Comparison of ENCODE assay signal across 12 cellular contexts in genomic region chr3:141737108-141737507, GRCh38. TPM values are rescaled to one million over a fixed set of nuclear protein-coding genes. Genes with fewer than 3 reads are reported as not detected.
DNase-seq lines count a peak whose midpoint lies in the region; ATAC-seq and TF ChIP-seq lines count a peak whose summit lies in the region.
"Had no signal": no experiment of that assay in that cellular context is flagged by ENCODE, and none has a peak within 500 bp of the region (broad histone marks: within the 10 kb centered on the region; RNA-seq: fewer than 3 reads in every experiment).

No MANE protein-coding gene starts in this region.

- H3K9me3 Mint-ChIP-seq in activated CD4-positive, alpha-beta T cell treated with anti-CD3 and anti-CD28 coated beads, Interleukin-2, amount 10 ng/mL, durations not matched to agents 7 days and 5 days, result no peaks in the 10 kb centered on the region
- no peaks in the 10 kb centered on the region for H3K9me3 Mint-ChIP-seq in brain
- H3K9me3 Mint-ChIP-seq: activated T-cell treated with anti-CD3 and anti-CD28 coated beads, Interleukin-2, amount 50 U/mL, for 72 hours had no signal

- TF ChIP-seq CTCF in brain (conservative IDR thresholded peaks at IDR 0.05) (no peak), gastrocnemius medialis (IDR thresholded peaks at IDR 0.05 in 4 of 5, conservative IDR thresholded peaks at IDR 0.05 in 1 of 5) (no peak), RWPE1 (conservative IDR thresholded peaks at IDR 0.05; ENCODE audit: low read depth) (no peak)

- no peaks in the 10 kb centered on the region for H3K27me3 ChIP-seq in gastrocnemius medialis

- peak overlapping the region; percentile 90 to 96 (median 92) for H3K27ac ChIP-seq in gastrocnemius medialis
- H3K27ac ChIP-seq in RWPE1, result no peak overlapping the region

- H3K9me3 ChIP-seq in gastrocnemius medialis, result no peaks in the 10 kb centered on the region
- no peaks in the 10 kb centered on the region for H3K9me3 ChIP-seq in T-helper 17 cell (ENCODE audit: control insufficient read depth, low read length, poor library complexity, severe bottlenecking)

- CTCF ChIA-PET in activated CD4-positive, alpha-beta T cell treated with anti-CD3 and anti-CD28 coated beads, Interleukin-2, amount 10 ng/mL, durations not matched to agents 7 days and 5 days (lab: Charles Lee), result interaction anchor here (1.0 to 1.1 kb wide), 2 partner anchors 9 to 176 kb away, joined by 3 to 4 read pairs; no protein-coding TSS in a partner anchor
- CTCF ChIA-PET in RWPE1 (lab: Yijun Ruan, JAX), result interaction anchor here (0.5 to 0.6 kb wide), 2 partner anchors 46 to 436 kb away, joined by 3 to 4 read pairs; no protein-coding TSS in a partner anchor

- H3K4me1 Mint-ChIP-seq in activated CD4-positive, alpha-beta T cell treated with anti-CD3 and anti-CD28 coated beads, Interleukin-2, amount 10 ng/mL, durations not matched to agents 7 days and 5 days, result peaks cover 37% of the 10 kb centered on the region
- H3K4me1 Mint-ChIP-seq in brain (peaks cover 30% of the 10 kb centered on the region), T-helper 17 cell (peaks cover 26% of the 10 kb centered on the region)

- peaks cover 1% of the 10 kb centered on the region for H3K27me3 Mint-ChIP-seq in activated CD4-positive, alpha-beta T cell treated with anti-CD3 and anti-CD28 coated beads, Interleukin-2, amount 10 ng/mL, durations not matched to agents 7 days and 5 days
- H3K27me3 Mint-ChIP-seq in brain (peaks cover 25% of the 10 kb centered on the region), T-helper 17 cell (no peaks in the 10 kb centered on the region)

- TF ChIP-seq POLR2A in gastrocnemius medialis (IDR thresholded peaks at IDR 0.05), result no peak

- no peaks in the 10 kb centered on the region for H3K36me3 ChIP-seq in gastrocnemius medialis

- H3K27ac Mint-ChIP-seq in activated CD4-positive, alpha-beta T cell treated with anti-CD3 and anti-CD28 coated beads, Interleukin-2, amount 10 ng/mL, durations not matched to agents 7 days and 5 days, result peak overlapping the region; percentile 46
- H3K27ac Mint-ChIP-seq in brain (peak overlapping the region in 1 of 5 experiments; percentile 26), T-helper 17 cell (no peak overlapping the region)

- POLR2A ChIA-PET in activated CD4-positive, alpha-beta T cell treated with anti-CD3 and anti-CD28 coated beads, Interleukin-2, amount 10 ng/mL, durations not matched to agents 7 days and 5 days (lab: Charles Lee), result interaction anchor here (0.6 kb wide), 1 partner anchor 180 kb away, joined by 7 read pairs; no protein-coding TSS in a partner anchor
- POLR2A ChIA-PET in RWPE1 (lab: Yijun Ruan, JAX; ENCODE audit: low non-redundant PET), result interaction anchor here (0.7 kb wide), 1 partner anchor 140 kb away, joined by 3 read pairs; no protein-coding TSS in a partner anchor

- no peak for DNase-seq in activated CD4-positive, alpha-beta T cell treated with anti-CD3 and anti-CD28 coated beads, Interleukin-2, amount 10 ng/mL, durations not matched to agents 7 days and 5 days
- DNase-seq in activated CD4-positive, alpha-beta T cell treated with anti-CD3 and anti-CD28 coated beads, Interleukin-2, amount 50 U/mL, for 48 hours, result no peak
- DNase-seq in NOMO-1 (lab: John Stamatoyannopoulos, UW; ENCODE audit: unreplicated experiment in 2 of 2) (peak; percentile 86 to 96), gastrocnemius medialis (no peak), RWPE1 (ENCODE audit: low spot score) (no peak), T-helper 17 cell (no peak)
- DNase-seq: activated T-cell treated with anti-CD3 and anti-CD28 coated beads, Interleukin-2, amount 50 U/mL, for 72 hours; effector memory CD4-positive, alpha-beta T cell; NK-92 treated with Interleukin-12 subunit alpha and Interleukin-12 subunit beta, amount 100 ng/mL, for 24 hours had no signal

- intact Hi-C loops in gastrocnemius medialis (cut with DNase I; ENCODE audit: low total_unique reads), result loop anchor here (1.0 to 10.0 kb wide), 5 partner anchors 160 to 710 kb away; partner anchors contain the start of genes GK5, TFDP2 and XRN1

- no peak overlapping the region for H3K4me3 ChIP-seq in gastrocnemius medialis
- H3K4me3 ChIP-seq: lung had no signal

- H3K4me3 Mint-ChIP-seq in activated CD4-positive, alpha-beta T cell treated with anti-CD3 and anti-CD28 coated beads, Interleukin-2, amount 10 ng/mL, durations not matched to agents 7 days and 5 days, result no peak overlapping the region
- H3K4me3 Mint-ChIP-seq in brain (peak overlapping the region in 4 of 5 experiments; percentile 8 to 55 (median 40)), T-helper 17 cell (no peak overlapping the region)

- H3K36me3 Mint-ChIP-seq in activated CD4-positive, alpha-beta T cell treated with anti-CD3 and anti-CD28 coated beads, Interleukin-2, amount 10 ng/mL, durations not matched to agents 7 days and 5 days (ENCODE audit: low read depth), result peaks cover 7% of the 10 kb centered on the region
- H3K36me3 Mint-ChIP-seq in brain (no peaks in the 10 kb centered on the region), T-helper 17 cell (ENCODE audit: low read depth) (peaks cover 6% of the 10 kb centered on the region)

- no peak for ATAC-seq in gastrocnemius medialis
- no peak for ATAC-seq in GM21825 (IDR thresholded peaks at IDR 0.05; ENCODE audit: unreplicated experiment)
- ATAC-seq in T-helper 17 cell, result no peak

- in situ Hi-C loops in gastrocnemius medialis (cut with MboI; ENCODE audit: low sequenced_read_pairs in 4 of 4), result loop anchor here in 1 of 4 donors (25.0 kb wide), 1 partner anchor 375 kb away; the partner anchor contains the start of gene ZBTB38

- H3K4me1 ChIP-seq in gastrocnemius medialis, result peaks cover 28 to 29% of the 10 kb centered on the region in 2 donors

RNA-seq across cellular contexts. Expression of gene RNF7, which starts 1.0 kb away (rescaled TPM):
- 10 to 100 TPM; 48.6 to 51.4 TPM for total RNA-seq in activated CD4-positive, alpha-beta T cell treated with anti-CD3 and anti-CD28 coated beads, Interleukin-2, amount 10 ng/mL, durations not matched to agents 7 days and 5 days
- 43.2 TPM for polyA plus RNA-seq in brain (ENCODE audit: insufficient read depth, low read depth, low replicate concordance)
- total RNA-seq in gastrocnemius medialis (100 to 1,000 TPM in 3 of 4 donors, 10 to 100 TPM in 1; 92.1 to 113 (median 106) TPM), T-helper 17 cell (10 to 100 TPM; 58.3 to 68.2 TPM)

RNA-seq across cellular contexts. Expression of gene GRK7, which starts 26.1 kb away (rescaled TPM):
- not detected for total RNA-seq in activated CD4-positive, alpha-beta T cell treated with anti-CD3 and anti-CD28 coated beads, Interleukin-2, amount 10 ng/mL, durations not matched to agents 7 days and 5 days
- not detected for polyA plus RNA-seq in brain (ENCODE audit: insufficient read depth, low read depth, low replicate concordance)
- total RNA-seq in gastrocnemius medialis (under 1 TPM in 3 of 4 donors, not detected in 1; 0.16 to 0.85 (median 0.27) TPM), T-helper 17 cell (under 1 TPM; 0.18 to 0.20 TPM)
- total RNA-seq: activated T-cell treated with anti-CD3 and anti-CD28 coated beads, Interleukin-2, amount 50 U/mL, for 72 hours had no signal

Comparison
In these comparisons a context has a peak if more than half of its experiments do, and no peak if none do; other contexts are left out.
1. DNase-seq: peak in NOMO-1 (2 of 2); none in activated CD4-positive, alpha-beta T cell treated with anti-CD3 and anti-CD28 coated beads, Interleukin-2, amount 10 ng/mL, durations not matched to agents 7 days and 5 days (single experiment), activated CD4-positive, alpha-beta T cell treated with anti-CD3 and anti-CD28 coated beads, Interleukin-2, amount 50 U/mL, for 48 hours (0 of 2), gastrocnemius medialis (0 of 2), RWPE1 (single experiment) and T-helper 17 cell (0 of 3).
2. H3K4me3 Mint-ChIP-seq: peak in brain (4 of 5); none in activated CD4-positive, alpha-beta T cell treated with anti-CD3 and anti-CD28 coated beads, Interleukin-2, amount 10 ng/mL, durations not matched to agents 7 days and 5 days (single experiment) and T-helper 17 cell (single experiment).